Comparison of ENCODE assay signal across 2 cellular contexts in genomic region chr15:82212201-82212600, GRCh38. TPM values are rescaled to one million over a fixed set of nuclear protein-coding genes. Genes with fewer than 3 reads are reported as not detected.
"Had no signal": no experiment of that assay in that cellular context is flagged by ENCODE, and none has a peak within 500 bp of the region (broad histone marks: within the 10 kb centered on the region; RNA-seq: fewer than 3 reads in every experiment).

No MANE protein-coding gene starts in this region.

RNA-seq across cellular contexts. Expression of gene SAXO2, which starts 50.4 kb away (rescaled TPM):
- total RNA-seq: activated T-helper 17 cell treated with anti-CD3 and anti-CD28 coated beads, Interleukin-2, amount 50 U/mL, for 72 hours; glomerular endothelial cell had no signal
